In the genomic region with DNA sequence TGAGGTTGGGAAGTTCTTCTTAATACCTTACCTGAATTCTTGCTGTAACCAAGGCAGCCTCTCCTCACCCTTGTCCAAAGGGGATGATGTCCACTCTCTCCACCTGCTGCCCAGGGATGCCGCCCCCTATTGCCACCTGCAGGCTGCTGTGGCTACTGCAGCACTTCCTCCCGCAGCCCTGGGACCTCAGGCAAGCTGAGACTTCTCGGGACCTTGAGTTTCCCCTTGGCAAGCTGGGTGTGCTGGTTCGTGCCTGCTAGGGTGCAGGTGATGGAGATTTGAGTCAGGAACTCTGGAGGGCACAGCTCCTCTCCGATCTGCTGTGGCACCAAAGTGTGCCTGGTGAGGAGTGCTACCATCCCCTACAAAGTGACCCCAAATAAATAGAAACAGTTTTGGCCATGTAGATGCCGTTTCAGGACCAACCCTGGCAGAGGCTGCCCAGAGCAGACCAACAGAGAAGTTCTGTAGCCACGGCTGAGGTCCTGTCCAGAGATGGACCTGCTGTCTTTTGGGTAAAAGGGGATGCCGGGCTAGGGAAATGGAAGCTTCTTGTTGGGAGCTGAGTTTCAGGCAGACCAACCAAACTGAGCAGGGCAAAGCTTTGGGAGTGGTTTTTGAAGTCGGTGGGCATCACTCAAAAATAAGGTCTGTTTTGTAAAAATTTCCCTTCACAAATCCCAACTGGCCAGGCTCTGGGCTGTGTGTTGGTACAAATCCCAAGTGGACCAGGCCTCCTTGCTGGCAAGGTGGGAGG, we compare ENCODE assay signal across 8 cellular contexts. TPM values are rescaled to one million over a fixed set of nuclear protein-coding genes. Genes with fewer than 3 reads are reported as not detected.
A peak's percentile ranks its signal among the peaks of the same experiment; 100 is the strongest.
DNase-seq lines count a peak whose midpoint lies in the region; ATAC-seq lines count a peak whose summit lies in the region.

No MANE protein-coding gene starts in this region.

- H3K4me1 Mint-ChIP-seq in activated CD4-positive, alpha-beta T cell treated with anti-CD3 and anti-CD28 coated beads for 36 hours, result peaks cover 17% of the 10 kb centered on the region
- peaks cover 17 to 34% (median 22%) of the 10 kb centered on the region in 3 donors for H3K4me1 Mint-ChIP-seq in naive B cell

- H3K27me3 Mint-ChIP-seq in activated CD4-positive, alpha-beta T cell treated with anti-CD3 and anti-CD28 coated beads for 36 hours, result no peaks in the 10 kb centered on the region
- H3K27me3 Mint-ChIP-seq in naive B cell, result no peaks in the 10 kb centered on the region

- CTCF ChIA-PET in activated CD4-positive, alpha-beta T cell treated with anti-CD3 and anti-CD28 coated beads for 36 hours (lab: Charles Lee), result interaction anchor here (0.6 to 1.8 kb wide), 15 partner anchors 9 to 452 kb away, joined by 3 to 8 read pairs (median 4); no protein-coding TSS in a partner anchor

- DNase-seq in GDM1 (lab: John Stamatoyannopoulos, UW) (peak; percentile 35), LHCN-M2 (ENCODE audit: low read depth) (peak; percentile 12), epidermal melanocyte (ENCODE audit: insufficient read length, low spot score) (peak; percentile 79), naive B cell (peak; percentile 23), NCI-H1930 (lab: John Stamatoyannopoulos, UW) (no peak)
- DNase-seq in activated CD4-positive, alpha-beta T cell treated with anti-CD3 and anti-CD28 coated beads for 36 hours, result peak; percentile 79

- peak overlapping the region; percentile 43 for H3K4me3 Mint-ChIP-seq in activated CD4-positive, alpha-beta T cell treated with anti-CD3 and anti-CD28 coated beads for 36 hours
- peak overlapping the region in 1 of 8 donors; percentile 44 for H3K4me3 Mint-ChIP-seq in naive B cell

- H3K36me3 Mint-ChIP-seq in activated CD4-positive, alpha-beta T cell treated with anti-CD3 and anti-CD28 coated beads for 36 hours (ENCODE audit: low read depth), result peaks cover 28% of the 10 kb centered on the region
- H3K36me3 Mint-ChIP-seq in naive B cell, result peaks cover 0 to 1% of the 10 kb centered on the region in 2 donors

- intact Hi-C loops in activated CD4-positive, alpha-beta T cell treated with anti-CD3 and anti-CD28 coated beads for 36 hours (cut with DNase I, micrococcal nuclease), result loop anchor here (1.0 to 2.0 kb wide), 2 partner anchors 50 kb away; no protein-coding TSS in a partner anchor

- POLR2A ChIA-PET in activated CD4-positive, alpha-beta T cell treated with anti-CD3 and anti-CD28 coated beads for 36 hours (lab: Charles Lee), result interaction anchor here (0.6 kb wide), 1 partner anchor 1259 kb away, joined by 4 read pairs; no protein-coding TSS in a partner anchor

- H3K27ac Mint-ChIP-seq in activated CD4-positive, alpha-beta T cell treated with anti-CD3 and anti-CD28 coated beads for 36 hours, result no peak overlapping the region
- peak overlapping the region in 3 of 6 donors; percentile 37 to 77 (median 56) for H3K27ac Mint-ChIP-seq in naive B cell

- no peaks in the 10 kb centered on the region for H3K9me3 Mint-ChIP-seq in activated CD4-positive, alpha-beta T cell treated with anti-CD3 and anti-CD28 coated beads for 36 hours (ENCODE audit: low read depth)
- peaks cover 0 to under 1% (median 0%) of the 10 kb centered on the region in 7 donors for H3K9me3 Mint-ChIP-seq in naive B cell

- peak; percentile 45 for ATAC-seq in activated CD4-positive, alpha-beta T cell treated with anti-CD3 and anti-CD28 coated beads for 36 hours
- ATAC-seq in naive B cell (ENCODE audit: low read depth in 2 of 2) (peak; percentile 57 to 65), HG03571 (IDR thresholded peaks at IDR 0.05; ENCODE audit: unreplicated experiment) (no peak), HG02973 (IDR thresholded peaks at IDR 0.05; ENCODE audit: unreplicated experiment) (no peak)

RNA-seq across cellular contexts. Expression of gene RUNX3, which starts 31.7 kb away (rescaled TPM):
- total RNA-seq in LHCN-M2 (2014; rRNA removed), result not detected in 2 replicates
- polyA plus RNA-seq in LHCN-M2 (2012), result not detected
- 100 to 1,000 TPM; 156 to 167 TPM for total RNA-seq in activated CD4-positive, alpha-beta T cell treated with anti-CD3 and anti-CD28 coated beads for 36 hours
- polyA plus RNA-seq in naive B cell (ENCODE audit: low read depth in 6 of 6), result 10 to 100 TPM; 14.7 to 28.7 (median 18.2) TPM

Comparison
In these comparisons a context has a peak if more than half of its experiments do, and no peak if none do; other contexts are left out.
1. DNase-seq: peak in GDM1 (single experiment), LHCN-M2 (single experiment), activated CD4-positive, alpha-beta T cell treated with anti-CD3 and anti-CD28 coated beads for 36 hours (single experiment), epidermal melanocyte (single experiment) and naive B cell (single experiment); none in NCI-H1930 (0 of 2).
2. ATAC-seq: peak in activated CD4-positive, alpha-beta T cell treated with anti-CD3 and anti-CD28 coated beads for 36 hours (single experiment) and naive B cell (2 of 2); none in HG03571 (single experiment) and HG02973 (single experiment).
3. RNA of gene RUNX3, which starts 31.7 kb away (total RNA-seq): 156 to 167 TPM in activated CD4-positive, alpha-beta T cell treated with anti-CD3 and anti-CD28 coated beads for 36 hours; not detected in LHCN-M2; every median in the first group is over 100 times any median in the second.